In the genomic region with DNA sequence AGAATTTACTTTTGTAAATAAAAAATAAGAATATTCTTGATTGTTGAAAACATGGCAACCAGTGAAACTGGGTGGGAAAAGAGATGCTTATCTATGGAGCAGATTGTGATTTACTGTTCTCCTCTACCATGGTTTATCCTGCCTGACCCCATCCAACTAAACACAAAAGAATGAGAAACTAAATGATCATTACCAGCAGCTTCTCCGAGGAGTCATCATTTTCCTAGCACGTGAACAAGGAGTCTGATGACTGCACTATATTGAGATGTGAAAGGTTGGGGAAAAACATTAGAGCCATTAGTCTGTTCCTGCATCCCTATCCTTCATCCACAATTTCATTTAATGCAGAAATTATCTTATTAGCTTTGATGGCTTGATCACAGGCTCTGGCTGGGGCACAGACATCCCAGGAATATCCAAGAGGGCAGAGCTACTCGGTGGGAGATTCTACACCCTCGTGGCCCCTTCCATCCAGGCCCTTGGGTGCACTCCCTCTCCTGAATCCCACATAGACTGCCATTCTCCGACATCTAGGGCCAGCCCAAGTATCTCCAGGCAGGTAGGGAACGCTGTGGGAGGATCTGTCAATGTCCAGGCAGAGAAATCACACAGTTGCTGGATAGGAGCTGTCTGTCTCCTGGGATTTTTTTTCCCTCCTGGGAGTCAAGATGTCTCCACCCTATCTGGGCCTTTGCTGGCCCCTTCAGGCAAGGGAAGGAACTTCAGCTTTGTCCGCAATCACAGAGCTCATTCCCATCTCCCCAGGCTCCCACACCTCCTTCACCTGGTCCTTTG, we compare ENCODE assay signal across 8 cellular contexts. TPM values are rescaled to one million over a fixed set of nuclear protein-coding genes. Genes with fewer than 3 reads are reported as not detected.
A peak's percentile ranks its signal among the peaks of the same experiment; 100 is the strongest.
DNase-seq lines count a peak whose midpoint lies in the region; ATAC-seq and TF ChIP-seq lines count a peak whose summit lies in the region.

No MANE protein-coding gene starts in this region.

- TF ChIP-seq CTCF in AG04450 (IDR thresholded peaks at IDR 0.05; ENCODE audit: low read depth, low read length) (peak; percentile 93), GM12872 (IDR thresholded peaks at IDR 0.05; ENCODE audit: insufficient read depth, low read depth, low read length) (peak; percentile 88)

- no peak overlapping the region for H3K4me3 Mint-ChIP-seq in activated naive CD8-positive, alpha-beta T cell treated with anti-CD3 and anti-CD28 coated beads, Interleukin-2, amount 50 U/mL, for 24 hours

- peak; percentile 3 for DNase-seq in AG04450 (ENCODE audit: low read depth, low spot score)
- peak; percentile 52 for DNase-seq in NCI-H2107 (lab: John Stamatoyannopoulos, UW)
- DNase-seq in activated naive CD8-positive, alpha-beta T cell treated with anti-CD3 and anti-CD28 coated beads, Interleukin-2, amount 50 U/mL, for 24 hours, result peak; percentile 13
- DNase-seq in iPS DF 4.7 (ENCODE audit: extremely low read depth, low spot score), result peak; percentile 83
- DNase-seq in stimulated activated CD8-positive, alpha-beta memory T cell treated with anti-CD3 and anti-CD28 coated beads, Interleukin-4, amount 100 ng/mL, for 48 hours, result peak; percentile 47
- no peak for DNase-seq in NCI-H1048 (lab: John Stamatoyannopoulos, UW)

- no peak overlapping the region for H3K27ac Mint-ChIP-seq in activated naive CD8-positive, alpha-beta T cell treated with anti-CD3 and anti-CD28 coated beads, Interleukin-2, amount 50 U/mL, for 24 hours

- ATAC-seq in activated naive CD8-positive, alpha-beta T cell treated with anti-CD3 and anti-CD28 coated beads, Interleukin-2, amount 50 U/mL, for 24 hours, result no peak
- ATAC-seq in GM21723 (IDR thresholded peaks at IDR 0.05; ENCODE audit: unreplicated experiment), result no peak

- H3K36me3 Mint-ChIP-seq in activated naive CD8-positive, alpha-beta T cell treated with anti-CD3 and anti-CD28 coated beads, Interleukin-2, amount 50 U/mL, for 24 hours (ENCODE audit: low read depth), result no peaks in the 10 kb centered on the region

- H3K4me3 ChIP-seq in AG04450 (ENCODE audit: low read depth, low read length), result no peak overlapping the region

- no peaks in the 10 kb centered on the region for H3K9me3 Mint-ChIP-seq in activated naive CD8-positive, alpha-beta T cell treated with anti-CD3 and anti-CD28 coated beads, Interleukin-2, amount 50 U/mL, for 24 hours

- H3K4me1 Mint-ChIP-seq in activated naive CD8-positive, alpha-beta T cell treated with anti-CD3 and anti-CD28 coated beads, Interleukin-2, amount 50 U/mL, for 24 hours, result no peaks in the 10 kb centered on the region

- POLR2A ChIA-PET in AG04450 (lab: Yijun Ruan, JAX), result no interaction called here

- no peaks in the 10 kb centered on the region for H3K9me3 ChIP-seq in AG04450 (ENCODE audit: control insufficient read depth, insufficient read depth, low read length)

- CTCF ChIA-PET in AG04450 (lab: Charles Lee), result interaction anchor here (0.7 to 4.6 kb wide), 32 partner anchors 10 to 432 kb away, joined by 3 to 94 read pairs (median 4); partner anchors contain the start of genes AP1G2 and DHRS2

- no peaks in the 10 kb centered on the region for H3K27me3 ChIP-seq in AG04450 (ENCODE audit: control insufficient read depth, insufficient read depth, low read length)

- no peak overlapping the region for H3K27ac ChIP-seq in AG04450 (ENCODE audit: low read depth, low read length)

- H3K27me3 Mint-ChIP-seq in activated naive CD8-positive, alpha-beta T cell treated with anti-CD3 and anti-CD28 coated beads, Interleukin-2, amount 50 U/mL, for 24 hours, result peaks cover 8% of the 10 kb centered on the region

RNA-seq across cellular contexts. Expression of gene DHRS4, which starts 43.3 kb away (rescaled TPM):
- polyA plus RNA-seq in AG04450 (2011; rRNA removed), result 23.0 and 24.6 TPM in 2 replicates
- polyA minus RNA-seq in AG04450 (2011; rRNA and poly(A)+ RNA removed), result 10.6 and 11.8 TPM in 2 replicates
